ENCODE assay signal across 17 cellular contexts in genomic region chr9:89447416-89447815, GRCh38. TPM values are rescaled to one million over a fixed set of nuclear protein-coding genes. Genes with fewer than 3 reads are reported as not detected.
A peak's percentile ranks its signal among the peaks of the same experiment; 100 is the strongest.
DNase-seq lines count a peak whose midpoint lies in the region; ATAC-seq and TF ChIP-seq lines count a peak whose summit lies in the region.
"Had no signal": no experiment of that assay in that cellular context is flagged by ENCODE, and none has a peak within 500 bp of the region (broad histone marks: within the 10 kb centered on the region; RNA-seq: fewer than 3 reads in every experiment).

No MANE protein-coding gene starts in this region.

- H2BK12ac ChIP-seq in trophoblast cell (ENCODE audit: low read length) (no peak overlapping the region), mesenchymal stem cell (ENCODE audit: low read length in 2 of 2) (no peak overlapping the region)

- no peak overlapping the region for H4K91ac ChIP-seq in trophoblast cell (ENCODE audit: low read depth, low read length)
- H4K91ac ChIP-seq in mesenchymal stem cell (ENCODE audit: low read length) = no peak overlapping the region

- H3K79me1 ChIP-seq in trophoblast cell (ENCODE audit: low read length) (no peaks in the 10 kb centered on the region), mesenchymal stem cell (replicated peaks; ENCODE audit: low read length, poor library complexity, severe bottlenecking) (peaks cover 28% of the 10 kb centered on the region)

- no peaks in the 10 kb centered on the region for H3K27me3 ChIP-seq in trophoblast cell (ENCODE audit: insufficient read depth, low read length)
- H3K27me3 ChIP-seq in mesenchymal stem cell (ENCODE audit: control insufficient read depth in 1 of 2, insufficient read depth in 1 of 2, low read length in 2 of 2) = peaks cover 0 to 5% of the 10 kb centered on the region in 2 experiments
- H3K27me3 ChIP-seq: BLaER1 treated with 17β-estradiol and CSF1 and Interleukin-3, amounts not matched to agents 10 nM and 100 nM; brain microvascular endothelial cell had no signal

- H3K4me1 ChIP-seq in trophoblast cell (ENCODE audit: control insufficient read depth in 1 of 2, insufficient read depth in 2 of 2, low read length in 2 of 2) (peaks cover 0 to 9% of the 10 kb centered on the region in 2 experiments), mesenchymal stem cell (ENCODE audit: control insufficient read depth, insufficient read depth, low read depth, low read length) (peaks cover 20% of the 10 kb centered on the region)

- no peak overlapping the region for H4K8ac ChIP-seq in trophoblast cell (ENCODE audit: low read depth, low read length)
- no peak overlapping the region for H4K8ac ChIP-seq in mesenchymal stem cell (ENCODE audit: low read length)

- H3K27me3 Mint-ChIP-seq in activated CD4-positive, alpha-beta T cell treated with anti-CD3 and anti-CD28 coated beads for 36 hours = no peaks in the 10 kb centered on the region
- no peaks in the 10 kb centered on the region for H3K27me3 Mint-ChIP-seq in T-cell
- no peaks in the 10 kb centered on the region for H3K27me3 Mint-ChIP-seq in chondrocyte (ENCODE audit: low read depth)
- H3K27me3 Mint-ChIP-seq in progenitor cell of endocrine pancreas = no peaks in the 10 kb centered on the region

- no peak overlapping the region for H3K9ac ChIP-seq in trophoblast cell (ENCODE audit: low read length)
- H3K9ac ChIP-seq in mesenchymal stem cell (ENCODE audit: low read length) = no peak overlapping the region
- H3K9ac ChIP-seq: BLaER1 treated with 17β-estradiol and CSF1 and Interleukin-3, amounts not matched to agents 10 nM and 100 nM had no signal

- no peaks in the 10 kb centered on the region for H3K79me2 ChIP-seq in trophoblast cell (ENCODE audit: control insufficient read depth, insufficient read depth, low read length, poor library complexity)

- H2BK120ac ChIP-seq in trophoblast cell (ENCODE audit: insufficient read depth, low read length, poor library complexity) = no peak overlapping the region
- no peak overlapping the region for H2BK120ac ChIP-seq in mesenchymal stem cell (ENCODE audit: low read depth, low read length)

- no peak overlapping the region for H3K18ac ChIP-seq in trophoblast cell (ENCODE audit: low read length)
- no peak overlapping the region for H3K18ac ChIP-seq in mesenchymal stem cell (ENCODE audit: low read depth in 1 of 2, low read length in 2 of 2)

- H3K27ac ChIP-seq in trophoblast cell (ENCODE audit: low read depth, low read length) (no peak overlapping the region), mesenchymal stem cell (ENCODE audit: low read length, poor library complexity, severe bottlenecking) (no peak overlapping the region)
- H3K27ac ChIP-seq: brain microvascular endothelial cell, lower lobe of right lung, SK-N-MC had no signal

- no peak overlapping the region for H4K12ac ChIP-seq in trophoblast cell (ENCODE audit: low read depth, low read length)

- H2BK5ac ChIP-seq in trophoblast cell (ENCODE audit: low read depth, low read length, poor library complexity) (no peak overlapping the region), mesenchymal stem cell (ENCODE audit: low read depth, low read length, poor library complexity, severe bottlenecking) (no peak overlapping the region)

- intact Hi-C loops in activated CD4-positive, alpha-beta T cell treated with anti-CD3 and anti-CD28 coated beads for 36 hours (cut with DNase I, micrococcal nuclease) = no loop called here

- WGBS in trophoblast cell (ENCODE audit: extremely low coverage, insufficient coverage, insufficient read length) = no CpG with 5 or more reads among the region's 8 CpGs
- WGBS in mesenchymal stem cell = 95% methylated on average over 8 of the region's 8 CpGs

- H3K4ac ChIP-seq in trophoblast cell (ENCODE audit: low read depth, low read length) (no peak overlapping the region), mesenchymal stem cell (ENCODE audit: low read depth in 1 of 2, low read length in 2 of 2) (no peak overlapping the region)

- H3K23ac ChIP-seq in trophoblast cell (ENCODE audit: low read length) (no peak overlapping the region), mesenchymal stem cell (ENCODE audit: low read length in 2 of 2) (no peak overlapping the region)

- H3K9me3 ChIP-seq in trophoblast cell (ENCODE audit: insufficient read depth, low read depth, low read length) (peaks cover 1% of the 10 kb centered on the region), mesenchymal stem cell (ENCODE audit: control insufficient read depth, low read length) (no peaks in the 10 kb centered on the region)
- H3K9me3 ChIP-seq: BLaER1 treated with 17β-estradiol and CSF1 and Interleukin-3, amounts not matched to agents 10 nM and 100 nM; lower lobe of right lung had no signal

- no peak overlapping the region for H2BK15ac ChIP-seq in mesenchymal stem cell (ENCODE audit: low read depth, poor library complexity, severe bottlenecking)

- H2AFZ ChIP-seq in trophoblast cell (ENCODE audit: insufficient read depth, low read length, poor library complexity) (no peak overlapping the region), mesenchymal stem cell (ENCODE audit: low read depth, low read length) (no peak overlapping the region)

- H3K4me3 ChIP-seq in trophoblast cell (ENCODE audit: low read depth, low read length) (no peak overlapping the region), mesenchymal stem cell (ENCODE audit: insufficient read depth in 1 of 2, low read depth in 1 of 2, low read length in 2 of 2) (no peak overlapping the region)
- H3K4me3 ChIP-seq: BLaER1 treated with 17β-estradiol and CSF1 and Interleukin-3, amounts not matched to agents 10 nM and 100 nM; lower lobe of right lung; SK-N-MC; smooth muscle cell had no signal

- no peaks in the 10 kb centered on the region for H3K36me3 ChIP-seq in trophoblast cell (ENCODE audit: control insufficient read depth in 1 of 2, insufficient read depth in 2 of 2, low read length in 2 of 2)
- H3K36me3 ChIP-seq in mesenchymal stem cell (ENCODE audit: control insufficient read depth in 1 of 2, insufficient read depth in 2 of 2, low read depth in 1 of 2, low read length in 2 of 2) = peaks cover 0 to 23% of the 10 kb centered on the region in 2 experiments
- H3K36me3 ChIP-seq: brain microvascular endothelial cell, lower lobe of right lung had no signal

- H3K14ac ChIP-seq in trophoblast cell (ENCODE audit: low read length) (no peak overlapping the region), mesenchymal stem cell (ENCODE audit: low read length in 2 of 2) (no peak overlapping the region)

- H3K4me3 Mint-ChIP-seq in activated CD4-positive, alpha-beta T cell treated with anti-CD3 and anti-CD28 coated beads for 36 hours = no peak overlapping the region
- H3K4me3 Mint-ChIP-seq in T-cell (peak overlapping the region in 1 of 3 donors; percentile 72), chondrocyte (ENCODE audit: unreplicated experiment) (no peak overlapping the region), progenitor cell of endocrine pancreas (ENCODE audit: low read depth) (no peak overlapping the region)

- H3K4me2 ChIP-seq in trophoblast cell (ENCODE audit: low read length) (no peak overlapping the region), mesenchymal stem cell (ENCODE audit: low read length, poor library complexity, severe bottlenecking) (no peak overlapping the region)
- H3K4me2 ChIP-seq: smooth muscle cell had no signal

- no peak for DNase-seq in activated CD4-positive, alpha-beta T cell treated with anti-CD3 and anti-CD28 coated beads for 36 hours
- no peak for DNase-seq in activated CD4-positive, alpha-beta T cell treated with anti-CD3 and anti-CD28 coated beads for 4 hours
- no peak for DNase-seq in T-cell
- peak; percentile 70 for DNase-seq in chondrocyte (ENCODE audit: low spot score)
- no peak for DNase-seq in progenitor cell of endocrine pancreas (ENCODE audit: low spot score, unreplicated experiment)
- no peak for DNase-seq in trophoblast cell
- DNase-seq in EL = no peak
- no peak for DNase-seq in mesenchymal stem cell
- DNase-seq: activated gamma-delta T cell, brain microvascular endothelial cell, glutamatergic neuron, lower lobe of right lung, NCI-H1417 treated with DMSO at 0.1 percent for 48 hours, NCI-H2171 treated with DMSO at 0.1 percent for 48 hours had no signal

- peaks cover 65% of the 10 kb centered on the region for H3K36me3 Mint-ChIP-seq in activated CD4-positive, alpha-beta T cell treated with anti-CD3 and anti-CD28 coated beads for 36 hours (ENCODE audit: low read depth)
- peaks cover 37% of the 10 kb centered on the region for H3K36me3 Mint-ChIP-seq in T-cell
- H3K36me3 Mint-ChIP-seq in chondrocyte (ENCODE audit: low read depth) = no peaks in the 10 kb centered on the region
- H3K36me3 Mint-ChIP-seq in progenitor cell of endocrine pancreas (ENCODE audit: insufficient read depth) = peaks cover 1% of the 10 kb centered on the region

- H3K27ac Mint-ChIP-seq in activated CD4-positive, alpha-beta T cell treated with anti-CD3 and anti-CD28 coated beads for 36 hours = peak overlapping the region; percentile 94
- peak overlapping the region; percentile 84 to 92 for H3K27ac Mint-ChIP-seq in T-cell
- H3K27ac Mint-ChIP-seq in chondrocyte (ENCODE audit: unreplicated experiment) = no peak overlapping the region
- peak overlapping the region; percentile 53 for H3K27ac Mint-ChIP-seq in progenitor cell of endocrine pancreas

- POLR2A ChIA-PET in activated CD4-positive, alpha-beta T cell treated with anti-CD3 and anti-CD28 coated beads for 36 hours (lab: Charles Lee) = no interaction called here
- POLR2A ChIA-PET in T-cell (lab: Charles Lee) = interaction anchor here in 1 of 2 donors (0.6 kb wide), 1 partner anchor 121 kb away, joined by 5 read pairs; no protein-coding TSS in a partner anchor

- peaks cover 96% of the 10 kb centered on the region for H3K4me1 Mint-ChIP-seq in activated CD4-positive, alpha-beta T cell treated with anti-CD3 and anti-CD28 coated beads for 36 hours
- H3K4me1 Mint-ChIP-seq in T-cell (peaks cover 84 to 95% (median 93%) of the 10 kb centered on the region in 3 donors), chondrocyte (ENCODE audit: low read depth) (peaks cover 8% of the 10 kb centered on the region), progenitor cell of endocrine pancreas (ENCODE audit: low read depth) (peaks cover 7% of the 10 kb centered on the region)

- TF ChIP-seq CTCF in chondrocyte (IDR thresholded peaks at IDR 0.05) = no peak
- TF ChIP-seq CTCF in progenitor cell of endocrine pancreas (IDR thresholded peaks at IDR 0.05; ENCODE audit: unreplicated experiment) = no peak

- CTCF ChIA-PET in activated CD4-positive, alpha-beta T cell treated with anti-CD3 and anti-CD28 coated beads for 36 hours (lab: Charles Lee) = interaction anchor here (1.5 to 14.9 kb wide), 2 partner anchors 18 to 24 kb away, joined by 5 to 118 read pairs; no protein-coding TSS in a partner anchor
- CTCF ChIA-PET in T-cell (lab: Charles Lee) = no interaction called here

- H3K9me3 Mint-ChIP-seq in activated CD4-positive, alpha-beta T cell treated with anti-CD3 and anti-CD28 coated beads for 36 hours (ENCODE audit: low read depth) = no peaks in the 10 kb centered on the region
- H3K9me3 Mint-ChIP-seq in T-cell (no peaks in the 10 kb centered on the region), chondrocyte (ENCODE audit: low read depth) (no peaks in the 10 kb centered on the region), progenitor cell of endocrine pancreas (ENCODE audit: low read depth) (no peaks in the 10 kb centered on the region)

- H2AK5ac ChIP-seq in trophoblast cell (ENCODE audit: low read length) (no peak overlapping the region), mesenchymal stem cell (ENCODE audit: low read length, severe bottlenecking) (no peak overlapping the region)

- no peak for ATAC-seq in activated CD4-positive, alpha-beta T cell treated with anti-CD3 and anti-CD28 coated beads for 36 hours
- no peak for ATAC-seq in T-cell (replicated peaks in 1 of 4)
- ATAC-seq: lower lobe of right lung had no signal

RNA-seq across cellular contexts. Expression of gene SEMA4D, which starts 50.5 kb away (rescaled TPM):
- 100 to 1,000 TPM; 215 to 226 TPM for total RNA-seq in activated CD4-positive, alpha-beta T cell treated with anti-CD3 and anti-CD28 coated beads for 36 hours
- total RNA-seq in T-cell (100 to 1,000 TPM; 347 to 585 (median 434) TPM), chondrocyte (3.3 to 3.8 TPM (median 3.8 TPM) in 3 replicates), progenitor cell of endocrine pancreas (63.1 and 65.3 TPM in 2 replicates)
- 6.3 and 6.5 TPM in 2 replicates for polyA plus RNA-seq in trophoblast cell (2013)
- 3.2 TPM for polyA plus RNA-seq in mesenchymal stem cell (2013, experiment 1 of 2)
- 3.2 TPM for polyA plus RNA-seq in mesenchymal stem cell (2013, experiment 2 of 2)

Comparison
In these comparisons a context has a peak if more than half of its experiments do, and no peak if none do; other contexts are left out.
1. RNA of gene SEMA4D, which starts 50.5 kb away (total RNA-seq): 347 to 585 TPM in T-cell, 215 to 226 TPM in activated CD4-positive, alpha-beta T cell treated with anti-CD3 and anti-CD28 coated beads for 36 hours and 63.1 to 65.3 TPM in progenitor cell of endocrine pancreas; 3.3 to 3.8 TPM in chondrocyte; every median in the first group is over 10 times any median in the second.